Comparison of ENCODE assay signal across 8 cellular contexts in genomic region chr2:69893684-69894481, GRCh38. TPM values are rescaled to one million over a fixed set of nuclear protein-coding genes. Genes with fewer than 3 reads are reported as not detected.
DNase-seq lines count a peak whose midpoint lies in the region; ATAC-seq and TF ChIP-seq lines count a peak whose summit lies in the region.

TSS of gene SNRNP27 (plus strand) at chr2:69893956. CDS start at chr2:69893985, 29 bp downstream.

- ATAC-seq in GM21737 (IDR thresholded peaks at IDR 0.05; ENCODE audit: unreplicated experiment) = peak; percentile 60

- H3K9ac ChIP-seq in SU-DHL-6 (ENCODE audit: low read length) = peak within 1 kb of the TSS; percentile 64

- H3K4me3 ChIP-seq in NB4 (ENCODE audit: low read depth, low read length) (peak within 1 kb of the TSS; percentile 91), SU-DHL-6 (ENCODE audit: insufficient read depth, low read length, poor library complexity, severe bottlenecking) (peak within 1 kb of the TSS; percentile 70)

- peak; percentile 45 for TF ChIP-seq POLR2A in NB4 (IDR thresholded peaks at IDR 0.05; ENCODE audit: extremely low read depth, insufficient read length)

- no peaks in the 10 kb centered on the region for H3K9me3 ChIP-seq in SU-DHL-6 (ENCODE audit: insufficient read depth, low read length)

- H3K27me3 Mint-ChIP-seq in activated naive CD8-positive, alpha-beta T cell = no peaks in the 10 kb centered on the region

- H2AFZ ChIP-seq in SU-DHL-6 (ENCODE audit: low read depth, low read length, severe bottlenecking) = peak within 1 kb of the TSS; percentile 100

- H3K36me3 ChIP-seq in SU-DHL-6 (ENCODE audit: low read length) = peaks cover 18% of the 10 kb centered on the region

- peak within 1 kb of the TSS; percentile 74 for H3K4me2 ChIP-seq in SU-DHL-6 (ENCODE audit: low read depth, low read length, poor library complexity, severe bottlenecking)

- peaks cover 5% of the 10 kb centered on the region for H3K36me3 Mint-ChIP-seq in activated naive CD8-positive, alpha-beta T cell

- H3K9me2 ChIP-seq in SU-DHL-6 (replicated peaks; ENCODE audit: insufficient read depth, low read length) = no peaks in the 10 kb centered on the region

- peaks cover 4% of the 10 kb centered on the region for H3K9me3 Mint-ChIP-seq in activated naive CD8-positive, alpha-beta T cell (ENCODE audit: low read depth)

- H3K79me2 ChIP-seq in SU-DHL-6 (ENCODE audit: insufficient read depth, low read length) = peaks cover 26% of the 10 kb centered on the region

- H3K4me1 Mint-ChIP-seq in activated naive CD8-positive, alpha-beta T cell (ENCODE audit: low read depth) = peaks cover 44% of the 10 kb centered on the region

- DNase-seq in DMS 273 (lab: John Stamatoyannopoulos, UW; ENCODE audit: unreplicated experiment) (peak; percentile 95), NB4 (ENCODE audit: low read depth) (peak; percentile 88), glomerular visceral epithelial cell (ENCODE audit: extremely low spot score) (peak; percentile 73), occipital lobe (lab: John Stamatoyannopoulos, UW) (peak; percentile 72)

- H4K20me1 ChIP-seq in SU-DHL-6 (ENCODE audit: low read depth, low read length) = no peaks in the 10 kb centered on the region

- H3K27me3 ChIP-seq in SU-DHL-6 (ENCODE audit: low read length) = no peaks in the 10 kb centered on the region

- TF ChIP-seq CTCF in NB4 (IDR thresholded peaks at IDR 0.05; ENCODE audit: low read depth, low read length) = no peak
- no peak for TF ChIP-seq CTCF in SU-DHL-6 (IDR thresholded peaks at IDR 0.05; ENCODE audit: insufficient read depth, low read length, poor library complexity, severe bottlenecking)

- H3K27ac Mint-ChIP-seq in activated naive CD8-positive, alpha-beta T cell = peak within 1 kb of the TSS; percentile 99

- 0 out of 2 replicates have a peak within 1 kb of the TSS, but pooled peaks have one; percentile 7 for H3K27ac ChIP-seq in SU-DHL-6 (ENCODE audit: low read depth, low read length)
- peak within 1 kb of the TSS; percentile 69 for H3K27ac ChIP-seq in temporal lobe (ENCODE audit: low read depth, low read length)

- H3F3A ChIP-seq in SU-DHL-6 (ENCODE audit: insufficient read depth) = peaks cover 11% of the 10 kb centered on the region; the same call in 1 of the 2 replicates

- peak within 1 kb of the TSS; percentile 100 for H3K4me3 Mint-ChIP-seq in activated naive CD8-positive, alpha-beta T cell

RNA-seq across cellular contexts. Expression of gene SNRNP27, which starts in this region (rescaled TPM):
- total RNA-seq in occipital lobe (41.6 TPM), temporal lobe (48.4 TPM)

Comparison
In these comparisons a context has a peak if more than half of its experiments do, and no peak if none do; other contexts are left out.
1. Peak in every context shown above with its lines: DNase-seq, ATAC-seq, H3K4me3 ChIP-seq and H3K27ac ChIP-seq.